11 cellular contexts compared by ENCODE assay signal in genomic region chr3:3081659-3082546, GRCh38.
DNase-seq lines count a peak whose midpoint lies in the region; ATAC-seq lines count a peak whose summit lies in the region.
"Had no signal": no experiment of that assay in that cellular context is flagged by ENCODE, and none has a peak within 500 bp of the region (broad histone marks: within the 10 kb centered on the region; RNA-seq: fewer than 3 reads in every experiment).

No MANE protein-coding gene starts in this region.

- H3K27me3 Mint-ChIP-seq in stimulated activated naive B cell treated with anti-CD40 and anti-IgM and Interleukin-4, amounts not matched to agents 10 μg/mL and 1 μg/mL and 100 μg/mL, for 72 hours: peaks cover 0 to 6% of the 10 kb centered on the region in 2 donors

- H3K4me3 Mint-ChIP-seq in stimulated activated naive B cell treated with anti-CD40 and anti-IgM and Interleukin-4, amounts not matched to agents 10 μg/mL and 1 μg/mL and 100 μg/mL, for 72 hours: peak overlapping the region in 1 of 2 donors; percentile 25

- H3K4me1 Mint-ChIP-seq in stimulated activated naive B cell treated with anti-CD40 and anti-IgM and Interleukin-4, amounts not matched to agents 10 μg/mL and 1 μg/mL and 100 μg/mL, for 72 hours: peaks cover 16 to 35% of the 10 kb centered on the region in 2 donors

- DNase-seq in GM19238 (ENCODE audit: insufficient read length, low spot score): peak; percentile 6
- no peak for DNase-seq in stimulated activated naive B cell treated with anti-CD40 and anti-IgM and Interleukin-4, amounts not matched to agents 10 μg/mL and 1 μg/mL and 100 μg/mL, for 72 hours
- no peak for DNase-seq in effector CD4-positive, alpha-beta T cell
- DNase-seq in T-helper 9 cell: no peak
- DNase-seq in NCI-H524 treated with DMSO at 0.1 percent for 48 hours (lab: John Stamatoyannopoulos, UW): no peak
- DNase-seq: activated CD4-positive, alpha-beta T cell treated with anti-CD3 and anti-CD28 coated beads for 1 hour; cerebellar nuclear complex; SHP77; stomach had no signal

- H3K36me3 Mint-ChIP-seq in stimulated activated naive B cell treated with anti-CD40 and anti-IgM and Interleukin-4, amounts not matched to agents 10 μg/mL and 1 μg/mL and 100 μg/mL, for 72 hours: no peaks in the 10 kb centered on the region

- no peaks in the 10 kb centered on the region for H3K9me3 Mint-ChIP-seq in stimulated activated naive B cell treated with anti-CD40 and anti-IgM and Interleukin-4, amounts not matched to agents 10 μg/mL and 1 μg/mL and 100 μg/mL, for 72 hours

- ATAC-seq in GM21825 (IDR thresholded peaks at IDR 0.05; ENCODE audit: unreplicated experiment) (peak; percentile 78), HG03159 (IDR thresholded peaks at IDR 0.05; ENCODE audit: unreplicated experiment) (peak; percentile 86)
- ATAC-seq in stimulated activated naive B cell treated with anti-CD40 and anti-IgM and Interleukin-4, amounts not matched to agents 10 μg/mL and 1 μg/mL and 100 μg/mL, for 72 hours (replicated peaks): peak; percentile 87 to 90

- H3K27ac Mint-ChIP-seq in stimulated activated naive B cell treated with anti-CD40 and anti-IgM and Interleukin-4, amounts not matched to agents 10 μg/mL and 1 μg/mL and 100 μg/mL, for 72 hours: peak overlapping the region; percentile 49
